Comparison of ENCODE assay signal across 8 cellular contexts in the genomic region with DNA sequence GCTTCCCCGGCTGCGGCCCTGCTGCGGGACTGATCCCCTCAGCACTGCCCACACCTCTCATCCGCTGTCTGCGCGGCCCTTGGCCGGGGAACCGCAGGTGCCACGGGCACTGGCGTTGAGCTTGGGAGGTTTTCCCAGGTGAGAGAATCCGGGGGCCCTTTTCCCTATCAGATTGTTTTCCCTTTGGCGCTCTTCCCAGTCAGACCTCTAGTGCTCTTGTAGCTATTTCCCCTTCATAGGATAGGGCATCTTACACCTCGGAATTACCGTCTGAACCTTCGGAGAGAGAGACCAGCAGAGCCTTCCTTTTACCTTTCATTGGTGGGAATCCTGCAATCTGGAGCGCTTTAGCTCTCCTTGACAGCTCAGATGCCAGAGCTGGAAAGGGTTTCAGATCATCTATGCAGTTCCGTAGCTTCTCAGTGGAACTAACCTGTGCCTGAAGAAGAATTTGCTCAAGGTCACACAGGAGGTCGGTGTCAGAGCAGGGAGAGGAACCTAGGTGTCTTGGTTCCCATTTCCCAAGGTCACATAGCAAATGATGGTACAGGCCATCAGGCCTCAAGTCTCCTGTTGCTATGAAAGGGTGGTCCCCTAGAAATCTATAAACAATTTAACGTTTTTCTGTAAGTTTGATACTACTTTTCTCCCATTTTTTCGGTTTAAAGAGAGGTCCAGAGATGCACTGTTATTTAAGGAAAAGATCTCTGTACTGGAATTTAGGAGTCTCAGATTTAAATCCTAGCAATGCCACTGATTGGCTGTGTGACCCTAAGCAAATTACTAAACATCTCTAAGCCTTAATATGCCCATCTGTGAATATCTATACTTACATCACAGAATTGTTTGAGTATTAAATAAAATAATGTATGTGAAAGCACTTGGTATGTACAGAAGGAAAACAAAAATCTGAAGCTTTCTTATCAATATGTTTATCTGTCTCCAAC. TPM values are rescaled to one million over a fixed set of nuclear protein-coding genes. Genes with fewer than 3 reads are reported as not detected.
DNase-seq lines count a peak whose midpoint lies in the region; ATAC-seq and TF ChIP-seq lines count a peak whose summit lies in the region.

No MANE protein-coding gene starts in this region.

- peak overlapping the region; percentile 30 for H3K27ac ChIP-seq in mammary epithelial cell (ENCODE audit: insufficient read depth, low read depth, low read length)
- H3K27ac ChIP-seq in tibial nerve = peak overlapping the region; percentile 68 to 86 (median 78)

- intact Hi-C loops in mammary epithelial cell (cut with micrococcal nuclease) = loop anchor here (1.0 kb wide), 1 partner anchor 17 kb away; no protein-coding TSS in a partner anchor
- intact Hi-C loops in lower leg skin (cut with DNase I; ENCODE audit: low total_unique reads) = no loop called here

- peaks cover 51% of the 10 kb centered on the region for H3K79me2 ChIP-seq in mammary epithelial cell (ENCODE audit: insufficient read depth, low read length)

- dilution Hi-C loops in mammary epithelial cell (cut with HindIII; ENCODE audit: low sequenced_read_pairs) = no loop called here

- H3K9ac ChIP-seq in mammary epithelial cell (ENCODE audit: insufficient read depth, low read length) = peak overlapping the region; percentile 55

- TF ChIP-seq CTCF in BE2C (IDR thresholded peaks at IDR 0.05; ENCODE audit: low read depth, low read length) = no peak
- no peak for TF ChIP-seq CTCF in mammary epithelial cell (conservative IDR thresholded peaks at IDR 0.05 in 1 of 2, IDR thresholded peaks at IDR 0.05 in 1 of 2; ENCODE audit: extremely low read depth in 1 of 2, insufficient read depth in 1 of 2, low read depth in 1 of 2, low read length in 2 of 2)
- TF ChIP-seq CTCF in lower leg skin (IDR thresholded peaks at IDR 0.05) = no peak
- TF ChIP-seq CTCF in tibial nerve (IDR thresholded peaks at IDR 0.05) = no peak

- ATAC-seq in GM21381 (IDR thresholded peaks at IDR 0.05; ENCODE audit: unreplicated experiment) (peak; percentile 10), HG03571 (IDR thresholded peaks at IDR 0.05; ENCODE audit: unreplicated experiment) (no peak)

- TF ChIP-seq EP300 in tibial nerve (IDR thresholded peaks at IDR 0.05) = no peak

- H3K4me3 ChIP-seq in BE2C (ENCODE audit: low read depth, low read length) = peak overlapping the region; percentile 90
- peak overlapping the region; percentile 74 to 76 (median 76) for H3K4me3 ChIP-seq in mammary epithelial cell (replicated peaks in 1 of 3; ENCODE audit: insufficient read depth in 1 of 3, low read depth in 2 of 3, low read length in 3 of 3)
- peak overlapping the region; percentile 56 for H3K4me3 ChIP-seq in lower leg skin (ENCODE audit: low read depth, poor library complexity, severe bottlenecking)
- H3K4me3 ChIP-seq in tibial nerve = peak overlapping the region; percentile 54 to 94 (median 76)

- no peaks in the 10 kb centered on the region for H4K20me1 ChIP-seq in mammary epithelial cell (ENCODE audit: insufficient read depth, low read length)

- in situ Hi-C loops in mammary epithelial cell (cut with MboI; ENCODE audit: low sequenced_read_pairs in 2 of 2) = no loop called here

- H3K4me1 ChIP-seq in BE2C (no peaks in the 10 kb centered on the region), mammary epithelial cell (ENCODE audit: insufficient read depth, low read length) (peaks cover 22% of the 10 kb centered on the region), tibial nerve (peaks cover 0 to 27% (median 21%) of the 10 kb centered on the region in 4 donors)

- H3K9me3 ChIP-seq in BE2C = no peaks in the 10 kb centered on the region
- no peaks in the 10 kb centered on the region for H3K9me3 ChIP-seq in mammary epithelial cell (replicated peaks; ENCODE audit: insufficient read depth, low read length)
- no peaks in the 10 kb centered on the region for H3K9me3 ChIP-seq in tibial nerve

- TF ChIP-seq POLR2A in lower leg skin (IDR thresholded peaks at IDR 0.05) (no peak), tibial nerve (IDR thresholded peaks at IDR 0.05) (no peak)

- H3K4me2 ChIP-seq in mammary epithelial cell (ENCODE audit: insufficient read depth, low read depth, low read length) = peak overlapping the region; percentile 93

- H3K27me3 ChIP-seq in BE2C = no peaks in the 10 kb centered on the region
- no peaks in the 10 kb centered on the region for H3K27me3 ChIP-seq in mammary epithelial cell (ENCODE audit: insufficient read depth, low read length)
- H3K27me3 ChIP-seq in tibial nerve = no peaks in the 10 kb centered on the region

- BruUV-seq in mammary epithelial cell (replicated peaks; lab: Mats Ljungman, UMichigan) = no TSS peak

- DNase-seq in BE2C = no peak
- peak; percentile 69 for DNase-seq in NCI-H2171 treated with DMSO at 0.1 percent for 48 hours (lab: John Stamatoyannopoulos, UW)
- peak; percentile 32 for DNase-seq in mammary epithelial cell
- no peak for DNase-seq in lower leg skin (ENCODE audit: low spot score in 2 of 2)
- DNase-seq in tibial nerve (ENCODE audit: low spot score in 2 of 2) = no peak
- no peak for DNase-seq in UCSD-AML1 (lab: John Stamatoyannopoulos, UW; ENCODE audit: unreplicated experiment)

- peak overlapping the region; percentile 91 for H2AFZ ChIP-seq in mammary epithelial cell (ENCODE audit: low read depth, low read length)

- CTCF ChIA-PET in mammary epithelial cell (lab: Charles Lee; ENCODE audit: low non-redundant PET) = interaction anchor here (0.7 kb wide), 1 partner anchor 46 kb away, joined by 3 read pairs; no protein-coding TSS in a partner anchor

- WGBS in mammary epithelial cell (ENCODE audit: low coverage, missing lambda C conversion rate) = 25% methylated on average over 10 of the region's 20 CpGs
- 11 to 20% methylated on average over 15 to 19 of the region's 20 CpGs for WGBS in lower leg skin, 2 donors
- WGBS in tibial nerve, 2 donors = 14 to 17% methylated on average over 17 to 20 of the region's 20 CpGs

- H3K36me3 ChIP-seq in BE2C = no peaks in the 10 kb centered on the region; the same call in 1 of the 2 replicates
- no peaks in the 10 kb centered on the region for H3K36me3 ChIP-seq in mammary epithelial cell (ENCODE audit: insufficient read depth, low read length)
- H3K36me3 ChIP-seq in tibial nerve = no peaks in the 10 kb centered on the region

RNA-seq across cellular contexts. Expression of a gene that starts 0.9 kb away (rescaled TPM):
- polyA plus RNA-seq in BE2C (2012; ENCODE audit: insufficient read depth, insufficient read length, low read depth) = 113 TPM
- total RNA-seq in mammary epithelial cell = 100 to 1,000 TPM in 1 of 2 donors, 10 to 100 TPM in 1; 47.8 to 101 TPM
- polyA plus RNA-seq in mammary epithelial cell = 82.3 TPM
- 178 TPM for polyA minus RNA-seq in mammary epithelial cell
- total RNA-seq in lower leg skin = 10 to 100 TPM; 51.0 to 77.2 (median 60.8) TPM
- total RNA-seq in tibial nerve = 10 to 100 TPM; 46.9 to 70.7 (median 63.4) TPM

RNA-seq across cellular contexts. Expression of a gene that starts 18.8 kb away (rescaled TPM):
- 12.8 TPM for polyA plus RNA-seq in BE2C (2012; ENCODE audit: insufficient read depth, insufficient read length, low read depth)
- total RNA-seq in mammary epithelial cell = 1 to 10 TPM; 5.4 to 6.5 TPM
- polyA plus RNA-seq in mammary epithelial cell = 3.9 TPM
- polyA minus RNA-seq in mammary epithelial cell = not detected
- total RNA-seq in lower leg skin = 10 to 100 TPM in 2 of 4 donors, 1 to 10 TPM in 2; 6.6 to 16.2 (median 10.9) TPM
- 10 to 100 TPM in 1 of 4 donors, 1 to 10 TPM in 2, under 1 TPM in 1; 0.63 to 11.0 (median 2.8) TPM for total RNA-seq in tibial nerve

RNA-seq across cellular contexts. Expression of a gene that starts 57.7 kb away (rescaled TPM):
- polyA plus RNA-seq in BE2C (2012; ENCODE audit: insufficient read depth, insufficient read length, low read depth) = not detected
- total RNA-seq in mammary epithelial cell (not detected), lower leg skin (not detected), tibial nerve (not detected)
- not detected for polyA plus RNA-seq in mammary epithelial cell
- not detected for polyA minus RNA-seq in mammary epithelial cell

Comparison
In these comparisons a context has a peak if more than half of its experiments do, and no peak if none do; other contexts are left out.
1. DNase-seq: peak in NCI-H2171 treated with DMSO at 0.1 percent for 48 hours (single experiment) and mammary epithelial cell (single experiment); none in BE2C (single experiment), lower leg skin (0 of 2), tibial nerve (0 of 2) and UCSD-AML1 (single experiment).
2. Peak in every context shown above with its lines, with median percentiles within 50 percentile points of each other: H3K4me3 ChIP-seq.